ENCODE assay signal across 25 cellular contexts in genomic region chr5:57592236-57592635, GRCh38.
"Had no signal": no experiment of that assay in that cellular context is flagged by ENCODE, and none has a peak within 500 bp of the region (broad histone marks: within the 10 kb centered on the region; RNA-seq: fewer than 3 reads in every experiment).

No MANE protein-coding gene starts in this region.

- H3K27ac ChIP-seq: body of pancreas, cardiac muscle cell, coronary artery, dorsolateral prefrontal cortex, left lung, right atrium auricular region, stomach, thyroid gland, upper lobe of left lung, VCaP had no signal

- DNase-seq: activated CD4-positive, alpha-beta T cell treated with anti-CD3 and anti-CD28 coated beads for 4 hours; activated CD4-positive, alpha-beta T cell treated with anti-CD3 and anti-CD28 coated beads, Interleukin-2, amount 50 U/mL, for 4 hours; activated naive CD4-positive, alpha-beta T cell; activated T-cell treated with anti-CD3 and anti-CD28 coated beads for 4 hours; activated T-cell treated with anti-CD3 and anti-CD28 coated beads, Interleukin-2, amount 50 U/mL, for 72 hours; anterior cingulate cortex; body of pancreas; dorsolateral prefrontal cortex; effector memory CD8-positive, alpha-beta T cell; foreskin melanocyte; left lung; mucosa of descending colon; stimulated activated CD4-positive, alpha-beta T cell treated with anti-CD3 and anti-CD28 coated beads, Interleukin-15, amount 100 ng/mL, for 24 hours; stimulated activated CD4-positive, alpha-beta T cell treated with anti-CD3 and anti-CD28 coated beads, Interleukin-2, amount 100 ng/mL, for 24 hours; stimulated activated naive B cell treated with anti-CD40 and anti-IgM and Interleukin-4, amounts not matched to agents 10 μg/mL and 1 μg/mL and 100 μg/mL, for 72 hours; stomach; thyroid gland; upper lobe of left lung had no signal

- H3K4me1 ChIP-seq: body of pancreas, left lung, thyroid gland, upper lobe of left lung had no signal

- H3K9me3 ChIP-seq: body of pancreas, left lung, mucosa of descending colon, right atrium auricular region, stomach, thyroid gland, upper lobe of left lung had no signal

- ATAC-seq: activated naive CD4-positive, alpha-beta T cell treated with anti-CD3 and anti-CD28 coated beads, Interleukin-2, amount 50 U/mL, for 72 hours; activated T-cell treated with anti-CD3 and anti-CD28 coated beads, Interleukin-2, amount 50 U/mL, for 72 hours; body of pancreas; effector memory CD8-positive, alpha-beta T cell; left lung; mucosa of descending colon; natural killer cell treated with Interleukin-12 subunit alpha and Interleukin-12 subunit beta and Interleukin-15 and Interleukin-18, amount 100 ng/mL, for 72 hours; stimulated activated naive B cell treated with anti-CD40 and anti-IgM and Interleukin-4, amounts not matched to agents 10 μg/mL and 1 μg/mL and 100 μg/mL, for 72 hours had no signal

- H3K36me3 ChIP-seq: cardiac muscle cell, left lung, right atrium auricular region, stomach, thyroid gland, upper lobe of left lung had no signal

- H3K27me3 ChIP-seq: body of pancreas, cardiac muscle cell, dorsolateral prefrontal cortex, left lung, right atrium auricular region, stomach, thyroid gland, upper lobe of left lung had no signal

- H3K4me3 ChIP-seq: body of pancreas, cardiac muscle cell, coronary artery, dorsolateral prefrontal cortex, left lung, lung, mucosa of descending colon, right atrium auricular region, stomach, thyroid gland, upper lobe of left lung had no signal
